In genomic region chr5:158695595-158696330, GRCh38 we compare ENCODE assay signal across 8 cellular contexts.
A peak's percentile ranks its signal among the peaks of the same experiment; 100 is the strongest.
DNase-seq lines count a peak whose midpoint lies in the region; ATAC-seq and TF ChIP-seq lines count a peak whose summit lies in the region.

No MANE protein-coding gene starts in this region.

- H3K36me3 ChIP-seq in BJ (ENCODE audit: control insufficient read depth, insufficient read depth, low read length), result no peaks in the 10 kb centered on the region

- DNase-seq in BJ (ENCODE audit: low read depth) (peak; percentile 31), NCI-H526 treated with DMSO at 0.1 percent for 48 hours (lab: John Stamatoyannopoulos, UW) (peak; percentile 67), ecto neural progenitor cell (ENCODE audit: low spot score) (peak; percentile 87), medulla oblongata (ENCODE audit: extremely low spot score) (peak; percentile 81)
- peak; percentile 73 to 78 for DNase-seq in activated CD4-positive, alpha-beta T cell treated with anti-CD3 and anti-CD28 coated beads, Interleukin-2, amount 50 U/mL, for 48 hours
- DNase-seq in stimulated activated CD8-positive, alpha-beta memory T cell treated with anti-CD3 and anti-CD28 coated beads, Interleukin-15, amount 100 ng/mL, for 48 hours (ENCODE audit: low read depth in 2 of 2), result peak; percentile 26 to 32

- H3K27me3 ChIP-seq in BJ (ENCODE audit: control insufficient read depth, insufficient read depth, low read length), result no peaks in the 10 kb centered on the region

- peak; percentile 81 for ATAC-seq in GM19035 (IDR thresholded peaks at IDR 0.05; ENCODE audit: unreplicated experiment)
- peak; percentile 93 for ATAC-seq in HG03175 (IDR thresholded peaks at IDR 0.05; ENCODE audit: unreplicated experiment)

- CTCF ChIA-PET in BJ (lab: Yijun Ruan, JAX), result interaction anchor here (0.6 to 13.0 kb wide), 53 partner anchors 9 to 841 kb away, joined by 3 to 237 read pairs (median 4); partner anchors contain the start of gene EBF1

- POLR2A ChIA-PET in BJ (lab: Charles Lee), result no interaction called here

- TF ChIP-seq CTCF in BJ (IDR thresholded peaks at IDR 0.05; ENCODE audit: insufficient read depth, low read depth, low read length), result peak; percentile 93

- no peak overlapping the region for H3K4me3 ChIP-seq in BJ (ENCODE audit: low read depth, low read length)

Comparison
In these comparisons a context has a peak if more than half of its experiments do, and no peak if none do; other contexts are left out.
1. DNase-seq: peak in every context shown above with its lines; median percentile 87 in ecto neural progenitor cell; 81 in medulla oblongata; 76 in activated CD4-positive, alpha-beta T cell treated with anti-CD3 and anti-CD28 coated beads, Interleukin-2, amount 50 U/mL, for 48 hours; 67 in NCI-H526 treated with DMSO at 0.1 percent for 48 hours; 31 in BJ; 29 in stimulated activated CD8-positive, alpha-beta memory T cell treated with anti-CD3 and anti-CD28 coated beads, Interleukin-15, amount 100 ng/mL, for 48 hours.